ENCODE assay signal across 18 cellular contexts in the genomic region with DNA sequence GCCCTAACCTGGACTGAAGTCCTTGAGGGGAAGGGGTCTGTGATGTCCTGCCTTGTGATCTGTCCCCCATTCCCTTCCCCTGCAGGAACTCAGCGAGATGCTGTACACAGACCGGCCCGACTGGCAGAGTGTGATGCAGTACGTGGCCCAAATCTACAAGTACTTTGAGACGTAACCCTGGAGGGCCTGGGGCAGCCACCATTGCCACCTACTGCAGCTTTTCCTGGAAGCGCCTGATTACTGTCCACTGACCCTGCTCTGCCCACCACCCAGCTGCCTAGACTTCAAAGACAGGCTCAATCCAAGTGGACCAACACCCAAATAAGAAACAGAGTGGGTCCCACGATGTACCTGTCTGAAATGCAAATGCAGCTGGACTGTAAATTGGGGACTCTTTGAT.
DNase-seq lines count a peak whose midpoint lies in the region; TF ChIP-seq lines count a peak whose summit lies in the region.
"Had no signal": no experiment of that assay in that cellular context is flagged by ENCODE, and none has a peak within 500 bp of the region (broad histone marks: within the 10 kb centered on the region; RNA-seq: fewer than 3 reads in every experiment).

No MANE protein-coding gene starts in this region.

- peak overlapping the region; percentile 81 for H3K27ac ChIP-seq in KMS-11
- H3K27ac ChIP-seq in dorsolateral prefrontal cortex: peak overlapping the region in 47 of 59 donors; percentile 1 to 71 (median 42)
- H3K27ac ChIP-seq in esophagus muscularis mucosa (replicated peaks in 1 of 4): no peak overlapping the region
- H3K27ac ChIP-seq: 22Rv1, BLaER1, C4-2B, GM23248 had no signal

- H3K36me3 ChIP-seq in KMS-11 (ENCODE audit: insufficient read depth) (no peaks in the 10 kb centered on the region), esophagus muscularis mucosa (peaks cover 0 to 12% (median 0%) of the 10 kb centered on the region in 4 donors)

- H3K9me3 Mint-ChIP-seq in neural crest cell: no peaks in the 10 kb centered on the region
- no peaks in the 10 kb centered on the region for H3K9me3 Mint-ChIP-seq in activated naive CD4-positive, alpha-beta T cell treated with anti-CD3 and anti-CD28 coated beads for 36 hours
- H3K9me3 Mint-ChIP-seq: CD4-positive, CD25-positive, alpha-beta regulatory T cell; CD8-positive, alpha-beta T cell; H9 had no signal

- no peaks in the 10 kb centered on the region for H3K27me3 ChIP-seq in KMS-11 (ENCODE audit: insufficient read depth, low read depth)
- H3K27me3 ChIP-seq in dorsolateral prefrontal cortex: no peaks in the 10 kb centered on the region
- no peaks in the 10 kb centered on the region for H3K27me3 ChIP-seq in esophagus muscularis mucosa
- H3K27me3 ChIP-seq: BLaER1 had no signal

- H3K4me1 Mint-ChIP-seq in neural crest cell: no peaks in the 10 kb centered on the region
- no peaks in the 10 kb centered on the region for H3K4me1 Mint-ChIP-seq in activated naive CD4-positive, alpha-beta T cell treated with anti-CD3 and anti-CD28 coated beads for 36 hours (ENCODE audit: low read depth)
- H3K4me1 Mint-ChIP-seq: B cell; CD4-positive, CD25-positive, alpha-beta regulatory T cell; H9 had no signal

- H3K4me3 Mint-ChIP-seq in neural crest cell: no peak overlapping the region
- H3K4me3 Mint-ChIP-seq in activated naive CD4-positive, alpha-beta T cell treated with anti-CD3 and anti-CD28 coated beads for 36 hours: no peak overlapping the region
- H3K4me3 Mint-ChIP-seq: B cell; CD4-positive, CD25-positive, alpha-beta regulatory T cell; CD8-positive, alpha-beta T cell; H9 had no signal

- peak overlapping the region; percentile 86 for H3K4me2 ChIP-seq in KMS-11
- H3K4me2 ChIP-seq: BLaER1 had no signal

- 78% methylated on average over 1 of the region's 7 CpGs for WGBS in esophagus muscularis mucosa

- H3K4me3 ChIP-seq in KMS-11 (IDR thresholded peaks at IDR 0.05; ENCODE audit: insufficient read depth, low read depth, low read length) (no peak overlapping the region), dorsolateral prefrontal cortex (no peak overlapping the region), esophagus muscularis mucosa (no peak overlapping the region)
- H3K4me3 ChIP-seq: BLaER1, GM23248 had no signal

- H3K27me3 Mint-ChIP-seq in neural crest cell (ENCODE audit: low read depth): no peaks in the 10 kb centered on the region
- no peaks in the 10 kb centered on the region for H3K27me3 Mint-ChIP-seq in activated naive CD4-positive, alpha-beta T cell treated with anti-CD3 and anti-CD28 coated beads for 36 hours (ENCODE audit: low read depth)
- H3K27me3 Mint-ChIP-seq: B cell; CD4-positive, CD25-positive, alpha-beta regulatory T cell had no signal

- H4K20me1 ChIP-seq in KMS-11 (ENCODE audit: insufficient read depth): no peaks in the 10 kb centered on the region
- H4K20me1 ChIP-seq: BLaER1 had no signal

- H3K9me3 ChIP-seq in esophagus muscularis mucosa: no peaks in the 10 kb centered on the region
- H3K9me3 ChIP-seq: Caco-2 had no signal

- CTCF ChIA-PET in activated naive CD4-positive, alpha-beta T cell treated with anti-CD3 and anti-CD28 coated beads for 36 hours (lab: Charles Lee): no interaction called here

- H3K9ac ChIP-seq in KMS-11: peak overlapping the region; percentile 54; the same call in 1 of the 2 replicates
- H3K9ac ChIP-seq: BLaER1, GM23248 had no signal

- no peak for TF ChIP-seq CTCF in KMS-11 (conservative IDR thresholded peaks at IDR 0.05; ENCODE audit: low read depth, low read length)
- no peak for TF ChIP-seq CTCF in dorsolateral prefrontal cortex (IDR thresholded peaks at IDR 0.05 in 54 of 56, conservative IDR thresholded peaks at IDR 0.05 in 2 of 56; ENCODE audit: low read depth in 1 of 56, partially characterized antibody in 56 of 56)
- no peak for TF ChIP-seq CTCF in esophagus muscularis mucosa (IDR thresholded peaks at IDR 0.05)
- no peak for TF ChIP-seq CTCF in neural crest cell (conservative IDR thresholded peaks at IDR 0.05)

- no peaks in the 10 kb centered on the region for H3K79me2 ChIP-seq in KMS-11 (ENCODE audit: insufficient read depth, low read depth)

- DNase-seq in dorsolateral prefrontal cortex: no peak
- DNase-seq in esophagus muscularis mucosa (ENCODE audit: extremely low spot score): peak; percentile 88
- DNase-seq in neural crest cell (ENCODE audit: low read depth, low spot score): no peak
- DNase-seq in activated naive CD4-positive, alpha-beta T cell treated with anti-CD3 and anti-CD28 coated beads for 36 hours: no peak
- DNase-seq in pons (ENCODE audit: low spot score): no peak
- DNase-seq in stimulated activated CD4-positive, alpha-beta T cell treated with anti-CD3 and anti-CD28 coated beads, Interleukin-2, amount 100 ng/mL, for 24 hours: no peak
- DNase-seq: Caco-2; CD4-positive, CD25-positive, alpha-beta regulatory T cell; CD8-positive, alpha-beta T cell; DMS153; DND-41; GM23248; H9 had no signal

- H3K4me1 ChIP-seq in KMS-11 (ENCODE audit: low read depth, poor library complexity, severe bottlenecking): peaks cover 68% of the 10 kb centered on the region
- H3K4me1 ChIP-seq in esophagus muscularis mucosa: no peaks in the 10 kb centered on the region
- H3K4me1 ChIP-seq: BLaER1, Caco-2 had no signal

- no peak for TF ChIP-seq POLR2A in esophagus muscularis mucosa (IDR thresholded peaks at IDR 0.05; ENCODE audit: low read depth)

- H3K36me3 Mint-ChIP-seq in neural crest cell (ENCODE audit: low read depth): peaks cover 11% of the 10 kb centered on the region
- no peaks in the 10 kb centered on the region for H3K36me3 Mint-ChIP-seq in activated naive CD4-positive, alpha-beta T cell treated with anti-CD3 and anti-CD28 coated beads for 36 hours (ENCODE audit: low read depth)
- H3K36me3 Mint-ChIP-seq: CD4-positive, CD25-positive, alpha-beta regulatory T cell; CD8-positive, alpha-beta T cell had no signal

- TF ChIP-seq EP300 in esophagus muscularis mucosa (IDR thresholded peaks at IDR 0.05): no peak

- intact Hi-C loops in dorsolateral prefrontal cortex (cut with DNase I) (loop anchor here (5.0 kb wide), 3 partner anchors 47 to 192 kb away; no protein-coding TSS in a partner anchor), esophagus muscularis mucosa (cut with DNase I) (loop anchor here (10.0 kb wide), 1 partner anchor 319 kb away; no protein-coding TSS in a partner anchor)
- intact Hi-C loops in activated naive CD4-positive, alpha-beta T cell treated with anti-CD3 and anti-CD28 coated beads for 36 hours (cut with micrococcal nuclease): no loop called here

- H2AFZ ChIP-seq in KMS-11 (ENCODE audit: low read depth): peak overlapping the region; percentile 34; the same call in 1 of the 2 replicates
- H2AFZ ChIP-seq: GM23248 had no signal

- peak overlapping the region; percentile 68 for H3K27ac Mint-ChIP-seq in neural crest cell (ENCODE audit: unreplicated experiment)
- no peak overlapping the region for H3K27ac Mint-ChIP-seq in activated naive CD4-positive, alpha-beta T cell treated with anti-CD3 and anti-CD28 coated beads for 36 hours
- H3K27ac Mint-ChIP-seq: B cell; CD8-positive, alpha-beta T cell had no signal

Comparison
In these comparisons a context has a peak if more than half of its experiments do, and no peak if none do; other contexts are left out.
1. H3K27ac ChIP-seq: peak in KMS-11 (single experiment) and dorsolateral prefrontal cortex (47 of 59); none in esophagus muscularis mucosa (0 of 4).